Comparison of ENCODE assay signal across 24 cellular contexts in genomic region chr18:52722904-52723303, GRCh38.
"Had no signal": no experiment of that assay in that cellular context is flagged by ENCODE, and none has a peak within 500 bp of the region (broad histone marks: within the 10 kb centered on the region; RNA-seq: fewer than 3 reads in every experiment).

No MANE protein-coding gene starts in this region.

- H2AFZ ChIP-seq: hepatocyte had no signal

- H3K36me3 ChIP-seq: left ventricle myocardium inferior, pancreas, prostate gland, spleen, suprapubic skin, thoracic aorta, tibial artery, uterus had no signal

- H3K4me2 ChIP-seq: hepatocyte had no signal

- H3K27ac ChIP-seq: hepatocyte, left ventricle myocardium inferior, pancreas, prostate gland, skin epidermis, spleen, suprapubic skin, thoracic aorta, tibial artery, uterus had no signal

- H3K9me3 Mint-ChIP-seq: nephron, type B pancreatic cell had no signal

- H3K4me3 ChIP-seq: hepatocyte, left ventricle myocardium inferior, lung, pancreas, prostate gland, skin epidermis, spleen, suprapubic skin, thoracic aorta, tibial artery, uterus had no signal

- H3K27ac Mint-ChIP-seq: naive thymus-derived CD8-positive, alpha-beta T cell; nephron; stimulated activated effector memory CD8-positive, alpha-beta T cell treated with anti-CD3 and anti-CD28 coated beads, Interleukin-12 subunit alpha, Interleukin-12 subunit beta, amount 100 ng/mL, for 72 hours; stimulated activated naive CD8-positive, alpha-beta T cell treated with anti-CD3 and anti-CD28 coated beads, Interleukin-15, Interleukin-2, amounts not matched to agents 100 ng/mL and 50 ng/mL, for 24 hours; type B pancreatic cell had no signal

- H3K27me3 ChIP-seq: hepatocyte, pancreas, spleen, suprapubic skin, tibial artery, uterus had no signal

- ATAC-seq: naive thymus-derived CD8-positive, alpha-beta T cell; pancreas; right cardiac atrium; sciatic nerve; stimulated activated effector memory CD8-positive, alpha-beta T cell treated with anti-CD3 and anti-CD28 coated beads, Interleukin-12 subunit alpha, Interleukin-12 subunit beta, amount 100 ng/mL, for 72 hours had no signal

- H3K79me2 ChIP-seq: hepatocyte had no signal

- DNase-seq: left ventricle myocardium inferior; midbrain; naive thymus-derived CD8-positive, alpha-beta T cell; nucleus accumbens; pancreas; posterior cingulate gyrus; retina; right cardiac atrium; spleen; stimulated activated CD4-positive, alpha-beta T cell treated with anti-CD3 and anti-CD28 coated beads, Interleukin-4, amount 100 ng/mL, for 24 hours; stimulated activated naive CD4-positive, alpha-beta T cell; tibial artery; uterus had no signal

- H3K4me3 Mint-ChIP-seq: naive thymus-derived CD8-positive, alpha-beta T cell; nephron; stimulated activated effector memory CD8-positive, alpha-beta T cell treated with anti-CD3 and anti-CD28 coated beads, Interleukin-12 subunit alpha, Interleukin-12 subunit beta, amount 100 ng/mL, for 72 hours; stimulated activated naive CD8-positive, alpha-beta T cell treated with anti-CD3 and anti-CD28 coated beads, Interleukin-15, Interleukin-2, amounts not matched to agents 100 ng/mL and 50 ng/mL, for 24 hours; type B pancreatic cell had no signal

- H3K36me3 Mint-ChIP-seq: naive thymus-derived CD8-positive, alpha-beta T cell; stimulated activated effector memory CD8-positive, alpha-beta T cell treated with anti-CD3 and anti-CD28 coated beads, Interleukin-12 subunit alpha, Interleukin-12 subunit beta, amount 100 ng/mL, for 72 hours; type B pancreatic cell had no signal

- H3K27me3 Mint-ChIP-seq: stimulated activated naive CD8-positive, alpha-beta T cell treated with anti-CD3 and anti-CD28 coated beads, Interleukin-15, Interleukin-2, amounts not matched to agents 100 ng/mL and 50 ng/mL, for 24 hours; type B pancreatic cell had no signal

- H3K4me1 ChIP-seq: left ventricle myocardium inferior, pancreas, prostate gland, spleen, suprapubic skin, tibial artery, uterus had no signal

- H3K4me1 Mint-ChIP-seq: naive thymus-derived CD8-positive, alpha-beta T cell; nephron; stimulated activated effector memory CD8-positive, alpha-beta T cell treated with anti-CD3 and anti-CD28 coated beads, Interleukin-12 subunit alpha, Interleukin-12 subunit beta, amount 100 ng/mL, for 72 hours had no signal

- H3K9me3 ChIP-seq: left ventricle myocardium inferior, pancreas, prostate gland, spleen, suprapubic skin, thoracic aorta, tibial artery, uterus had no signal
